12 cellular contexts compared by ENCODE assay signal in the genomic region with DNA sequence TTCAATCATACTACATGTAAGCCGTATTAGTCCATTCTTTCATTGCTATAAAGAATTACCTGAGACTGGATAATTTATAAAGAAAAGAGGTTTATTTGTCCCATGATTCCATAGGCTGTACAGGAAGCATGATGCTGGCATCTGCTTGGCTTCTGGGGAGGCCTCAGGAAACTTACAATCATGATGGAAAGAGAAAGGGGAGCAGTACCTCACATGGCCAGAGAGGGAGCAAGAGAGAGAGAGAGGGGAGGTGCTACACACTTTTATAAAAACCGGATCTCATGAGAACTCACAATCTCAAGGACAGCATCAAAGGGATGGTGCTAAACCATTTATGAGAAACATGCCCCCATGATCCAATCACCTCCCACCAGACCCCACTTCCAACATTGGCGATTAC. TPM values are rescaled to one million over a fixed set of nuclear protein-coding genes. Genes with fewer than 3 reads are reported as not detected.
DNase-seq lines count a peak whose midpoint lies in the region; ATAC-seq and TF ChIP-seq lines count a peak whose summit lies in the region.
"Had no signal": no experiment of that assay in that cellular context is flagged by ENCODE, and none has a peak within 500 bp of the region (broad histone marks: within the 10 kb centered on the region; RNA-seq: fewer than 3 reads in every experiment).

No MANE protein-coding gene starts in this region.

- no peaks in the 10 kb centered on the region; the same call in none of the 2 replicates for H3K27me3 Mint-ChIP-seq in WTC11 (ENCODE audit: low read depth)

- no peak for ATAC-seq in WTC11

- H3K36me3 Mint-ChIP-seq in WTC11: peaks cover 18% of the 10 kb centered on the region

- TF ChIP-seq CTCF in AG10803 (conservative IDR thresholded peaks at IDR 0.05; ENCODE audit: low read length): peak; percentile 32; the same call in 1 of the 2 replicates
- peak; percentile 54 for TF ChIP-seq CTCF in GM12873 (IDR thresholded peaks at IDR 0.05; ENCODE audit: insufficient read depth, low read depth, low read length, missing control alignments)
- no peak; the same call in 1 of the 2 replicates for TF ChIP-seq CTCF in WTC11 (IDR thresholded peaks at IDR 0.05)
- peak; percentile 37 for TF ChIP-seq CTCF in fibroblast of villous mesenchyme (IDR thresholded peaks at IDR 0.05; ENCODE audit: insufficient read depth, low read depth, low read length)

- CTCF ChIA-PET in WTC11 (lab: Charles Lee): no interaction called here

- peaks cover 23% of the 10 kb centered on the region for H3K9me3 Mint-ChIP-seq in WTC11

- H3K4me1 Mint-ChIP-seq in WTC11: no peaks in the 10 kb centered on the region

- H3K27ac Mint-ChIP-seq in WTC11: no peak overlapping the region
- H3K27ac Mint-ChIP-seq: T-helper 1 cell treated with Interleukin-12 subunit alpha and Interleukin-12 subunit beta and Interleukin-4 antibody, amounts not matched to agents 30 μg/mL and 1 μg/mL, for 36 hours had no signal

- H3K4me3 Mint-ChIP-seq in WTC11: no peak overlapping the region
- H3K4me3 Mint-ChIP-seq: T-helper 1 cell treated with Interleukin-12 subunit alpha and Interleukin-12 subunit beta and Interleukin-4 antibody, amounts not matched to agents 30 μg/mL and 1 μg/mL, for 36 hours had no signal

- H3K4me3 ChIP-seq in AG10803 (ENCODE audit: low read length) (no peak overlapping the region), fibroblast of villous mesenchyme (ENCODE audit: low read depth, low read length) (no peak overlapping the region)

- POLR2A ChIA-PET in WTC11 (lab: Charles Lee): no interaction called here

- DNase-seq in AG10803 (ENCODE audit: low read depth) (no peak), WTC11 (ENCODE audit: low spot score) (no peak), fibroblast of villous mesenchyme (ENCODE audit: low read depth) (no peak), putamen (ENCODE audit: low spot score) (no peak), KG1 (lab: John Stamatoyannopoulos, UW) (no peak), GDM1 (lab: John Stamatoyannopoulos, UW) (no peak), 8988T (no peak)
- DNase-seq: activated effector memory CD4-positive, alpha-beta T cell treated with anti-CD3 and anti-CD28 coated beads, Interleukin-2, amount 50 U/mL, for 16 hours; GF-D8; NCI-H446 treated with DMSO at 0.1 percent for 48 hours had no signal

TF ChIP-seq in WTC11, 78 proteins besides CTCF, POLR2A, EP300 and RAD21:
- TF ChIP-seq, protein P1, sequence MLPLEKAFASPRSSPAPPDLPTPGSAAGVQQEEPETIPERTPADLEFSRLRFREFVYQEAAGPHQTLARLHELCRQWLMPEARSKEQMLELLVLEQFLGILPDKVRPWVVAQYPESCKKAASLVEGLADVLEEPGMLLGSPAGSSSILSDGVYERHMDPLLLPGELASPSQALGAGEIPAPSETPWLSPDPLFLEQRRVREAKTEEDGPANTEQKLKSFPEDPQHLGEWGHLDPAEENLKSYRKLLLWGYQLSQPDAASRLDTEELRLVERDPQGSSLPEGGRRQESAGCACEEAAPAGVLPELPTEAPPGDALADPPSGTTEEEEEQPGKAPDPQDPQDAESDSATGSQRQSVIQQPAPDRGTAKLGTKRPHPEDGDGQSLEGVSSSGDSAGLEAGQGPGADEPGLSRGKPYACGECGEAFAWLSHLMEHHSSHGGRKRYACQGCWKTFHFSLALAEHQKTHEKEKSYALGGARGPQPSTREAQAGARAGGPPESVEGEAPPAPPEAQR (CRISPR knock-in tag; IDR thresholded peaks at IDR 0.05): 0 out of 2 replicates have a peak, but pooled peaks have one; percentile 9
- TF ChIP-seq ZNF416 (CRISPR knock-in tag; IDR thresholded peaks at IDR 0.05) (no peak), MXD4 (CRISPR knock-in tag; IDR thresholded peaks at IDR 0.05; ENCODE audit: borderline replicate concordance) (no peak), SMAD3 (CRISPR knock-in tag; IDR thresholded peaks at IDR 0.05; ENCODE audit: borderline replicate concordance) (no peak)
- TF ChIP-seq, protein P2, sequence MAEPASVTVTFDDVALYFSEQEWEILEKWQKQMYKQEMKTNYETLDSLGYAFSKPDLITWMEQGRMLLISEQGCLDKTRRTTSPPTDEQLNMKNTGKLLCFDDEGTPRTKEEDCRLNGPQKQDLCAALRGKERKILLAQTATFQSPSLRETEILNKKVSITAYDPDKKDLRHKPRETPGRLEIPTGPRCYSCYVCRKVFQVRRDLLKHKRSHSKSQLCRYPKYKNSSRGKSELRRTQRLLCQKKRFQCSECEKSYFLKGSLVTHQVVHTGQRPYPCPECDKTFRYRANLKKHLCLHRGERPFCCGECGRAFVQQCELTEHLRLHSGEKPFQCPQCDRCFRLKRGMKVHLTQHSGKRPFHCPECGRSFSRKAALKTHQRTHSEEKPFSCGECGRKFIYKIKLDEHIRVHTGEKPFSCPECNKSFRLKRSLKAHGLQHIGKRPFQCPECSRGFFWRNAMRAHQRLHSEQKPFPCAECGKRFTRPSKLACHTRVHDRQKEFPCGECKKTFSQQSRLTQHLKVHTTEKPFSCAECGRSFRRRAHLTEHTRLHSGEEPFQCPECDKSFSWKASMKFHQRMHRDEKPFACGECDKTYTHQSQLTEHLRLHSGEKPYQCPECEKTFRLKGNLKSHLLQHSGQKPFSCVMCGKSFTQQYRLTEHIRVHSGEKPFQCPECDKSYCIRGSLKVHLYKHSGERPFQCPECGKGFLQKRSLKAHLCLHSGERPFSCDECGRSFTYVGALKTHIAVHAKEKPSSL (CRISPR knock-in tag; conservative IDR thresholded peaks at IDR 0.05): no peak
- TF ChIP-seq, protein P3, sequence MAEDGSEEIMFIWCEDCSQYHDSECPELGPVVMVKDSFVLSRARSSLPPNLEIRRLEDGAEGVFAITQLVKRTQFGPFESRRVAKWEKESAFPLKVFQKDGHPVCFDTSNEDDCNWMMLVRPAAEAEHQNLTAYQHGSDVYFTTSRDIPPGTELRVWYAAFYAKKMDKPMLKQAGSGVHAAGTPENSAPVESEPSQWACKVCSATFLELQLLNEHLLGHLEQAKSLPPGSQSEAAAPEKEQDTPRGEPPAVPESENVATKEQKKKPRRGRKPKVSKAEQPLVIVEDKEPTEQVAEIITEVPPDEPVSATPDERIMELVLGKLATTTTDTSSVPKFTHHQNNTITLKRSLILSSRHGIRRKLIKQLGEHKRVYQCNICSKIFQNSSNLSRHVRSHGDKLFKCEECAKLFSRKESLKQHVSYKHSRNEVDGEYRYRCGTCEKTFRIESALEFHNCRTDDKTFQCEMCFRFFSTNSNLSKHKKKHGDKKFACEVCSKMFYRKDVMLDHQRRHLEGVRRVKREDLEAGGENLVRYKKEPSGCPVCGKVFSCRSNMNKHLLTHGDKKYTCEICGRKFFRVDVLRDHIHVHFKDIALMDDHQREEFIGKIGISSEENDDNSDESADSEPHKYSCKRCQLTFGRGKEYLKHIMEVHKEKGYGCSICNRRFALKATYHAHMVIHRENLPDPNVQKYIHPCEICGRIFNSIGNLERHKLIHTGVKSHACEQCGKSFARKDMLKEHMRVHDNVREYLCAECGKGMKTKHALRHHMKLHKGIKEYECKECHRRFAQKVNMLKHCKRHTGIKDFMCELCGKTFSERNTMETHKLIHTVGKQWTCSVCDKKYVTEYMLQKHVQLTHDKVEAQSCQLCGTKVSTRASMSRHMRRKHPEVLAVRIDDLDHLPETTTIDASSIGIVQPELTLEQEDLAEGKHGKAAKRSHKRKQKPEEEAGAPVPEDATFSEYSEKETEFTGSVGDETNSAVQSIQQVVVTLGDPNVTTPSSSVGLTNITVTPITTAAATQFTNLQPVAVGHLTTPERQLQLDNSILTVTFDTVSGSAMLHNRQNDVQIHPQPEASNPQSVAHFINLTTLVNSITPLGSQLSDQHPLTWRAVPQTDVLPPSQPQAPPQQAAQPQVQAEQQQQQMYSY (CRISPR knock-in tag; IDR thresholded peaks at IDR 0.05): no peak
- TF ChIP-seq, protein P4, sequence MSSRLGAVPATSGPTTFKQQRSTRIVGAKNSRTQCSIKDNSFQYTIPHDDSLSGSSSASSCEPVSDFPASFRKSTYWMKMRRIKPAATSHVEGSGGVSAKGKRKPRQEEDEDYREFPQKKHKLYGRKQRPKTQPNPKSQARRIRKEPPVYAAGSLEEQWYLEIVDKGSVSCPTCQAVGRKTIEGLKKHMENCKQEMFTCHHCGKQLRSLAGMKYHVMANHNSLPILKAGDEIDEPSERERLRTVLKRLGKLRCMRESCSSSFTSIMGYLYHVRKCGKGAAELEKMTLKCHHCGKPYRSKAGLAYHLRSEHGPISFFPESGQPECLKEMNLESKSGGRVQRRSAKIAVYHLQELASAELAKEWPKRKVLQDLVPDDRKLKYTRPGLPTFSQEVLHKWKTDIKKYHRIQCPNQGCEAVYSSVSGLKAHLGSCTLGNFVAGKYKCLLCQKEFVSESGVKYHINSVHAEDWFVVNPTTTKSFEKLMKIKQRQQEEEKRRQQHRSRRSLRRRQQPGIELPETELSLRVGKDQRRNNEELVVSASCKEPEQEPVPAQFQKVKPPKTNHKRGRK (CRISPR knock-in tag; IDR thresholded peaks at IDR 0.05; ENCODE audit: borderline replicate concordance): no peak
- TF ChIP-seq, protein P5, sequence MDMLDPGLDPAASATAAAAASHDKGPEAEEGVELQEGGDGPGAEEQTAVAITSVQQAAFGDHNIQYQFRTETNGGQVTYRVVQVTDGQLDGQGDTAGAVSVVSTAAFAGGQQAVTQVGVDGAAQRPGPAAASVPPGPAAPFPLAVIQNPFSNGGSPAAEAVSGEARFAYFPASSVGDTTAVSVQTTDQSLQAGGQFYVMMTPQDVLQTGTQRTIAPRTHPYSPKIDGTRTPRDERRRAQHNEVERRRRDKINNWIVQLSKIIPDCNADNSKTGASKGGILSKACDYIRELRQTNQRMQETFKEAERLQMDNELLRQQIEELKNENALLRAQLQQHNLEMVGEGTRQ (CRISPR knock-in tag; IDR thresholded peaks at IDR 0.05): no peak

RNA-seq across cellular contexts. Expression of a gene that starts 14.3 kb away (rescaled TPM):
- total RNA-seq in WTC11 (2021): 56.7 to 65.8 TPM (median 57.4 TPM) in 3 replicates
- total RNA-seq in fibroblast of villous mesenchyme: 56.7 and 64.3 TPM in 2 replicates
